Comparison of ENCODE assay signal across 9 cellular contexts in genomic region chr6:108165714-108166663, GRCh38. TPM values are rescaled to one million over a fixed set of nuclear protein-coding genes. Genes with fewer than 3 reads are reported as not detected.
A peak's percentile ranks its signal among the peaks of the same experiment; 100 is the strongest.
DNase-seq lines count a peak whose midpoint lies in the region; ATAC-seq, FAIRE-seq and TF ChIP-seq lines count a peak whose summit lies in the region.
"Had no signal": no experiment of that assay in that cellular context is flagged by ENCODE, and none has a peak within 500 bp of the region (broad histone marks: within the 10 kb centered on the region; RNA-seq: fewer than 3 reads in every experiment).

NR2E1 (plus strand) TSS chr6:108166022; CDS start chr6:108166766, 744 bp downstream.

- TF ChIP-seq CTCF in A549 (IDR thresholded peaks at IDR 0.05) = no peak

- H3K79me2 ChIP-seq in GM23248 (ENCODE audit: insufficient read depth) = no peaks in the 10 kb centered on the region

- no peak for FAIRE-seq in A549 (lab: Jason Lieb, UNC)

- H3K36me3 ChIP-seq in GM23248 (ENCODE audit: low read depth) = no peaks in the 10 kb centered on the region

- H3K27me3 Mint-ChIP-seq in activated T-helper 17 cell treated with anti-CD3 and anti-CD28 coated beads, Interleukin-2, amount 50 U/mL, for 72 hours = peaks cover 75% of the 10 kb centered on the region

- peak within 1 kb of the TSS; percentile 69 for H3K4me3 Mint-ChIP-seq in activated T-helper 17 cell treated with anti-CD3 and anti-CD28 coated beads, Interleukin-2, amount 50 U/mL, for 72 hours

- 0 out of 2 replicates have a peak within 1 kb of the TSS, but pooled peaks have one; percentile 3 for H2AFZ ChIP-seq in GM23248

- CTCF ChIA-PET in A549 (lab: Yijun Ruan, JAX) = no interaction called here

- no peak for TF ChIP-seq POLR2A in A549 (IDR thresholded peaks at IDR 0.05; ENCODE audit: low read length)

- H3K4me1 Mint-ChIP-seq in activated T-helper 17 cell treated with anti-CD3 and anti-CD28 coated beads, Interleukin-2, amount 50 U/mL, for 72 hours = peaks cover 17% of the 10 kb centered on the region

- no peaks in the 10 kb centered on the region for H3K9me3 Mint-ChIP-seq in activated T-helper 17 cell treated with anti-CD3 and anti-CD28 coated beads, Interleukin-2, amount 50 U/mL, for 72 hours

- H3K9me2 ChIP-seq in GM23248 (ENCODE audit: insufficient read depth) = no peaks in the 10 kb centered on the region

- peaks cover 14% of the 10 kb centered on the region for H3K36me3 Mint-ChIP-seq in activated T-helper 17 cell treated with anti-CD3 and anti-CD28 coated beads, Interleukin-2, amount 50 U/mL, for 72 hours (ENCODE audit: low read depth)

- TF ChIP-seq RAD21 in A549 (conservative IDR thresholded peaks at IDR 0.05 in 1 of 2, IDR thresholded peaks at IDR 0.05 in 1 of 2) = no peak

- H3K27ac Mint-ChIP-seq in activated T-helper 17 cell treated with anti-CD3 and anti-CD28 coated beads, Interleukin-2, amount 50 U/mL, for 72 hours = no peak within 1 kb of the TSS

- no peak within 1 kb of the TSS for H3K9ac ChIP-seq in GM23248

- TF ChIP-seq EP300 in A549 (IDR thresholded peaks at IDR 0.05) = no peak

- H3K9me3 ChIP-seq in A549 = no peaks in the 10 kb centered on the region
- no peaks in the 10 kb centered on the region for H3K9me3 ChIP-seq in GM23248 (ENCODE audit: low read depth)

- WGBS in A549 (ENCODE audit: missing lambda C conversion rate) = 11% methylated on average over 35 of the region's 54 CpGs
- whole genome bisulfite sequencing in GM23248 (ENCODE audit: low coverage in 1 of 2, low lambda C conversion rate in 2 of 2, missing lambda C conversion rate in 2 of 2), 2 experiments = 3% methylated on average over 53 to 54 of the region's 54 CpGs

- H3K4me3 ChIP-seq in A549 (peak within 1 kb of the TSS; percentile 41), GM23248 (no peak within 1 kb of the TSS)

- peak within 1 kb of the TSS; percentile 83 for H3K4me2 ChIP-seq in A549
- H3K4me2 ChIP-seq in GM23248 (ENCODE audit: unreplicated experiment) = no peak within 1 kb of the TSS

- POLR2A ChIA-PET in A549 (lab: Yijun Ruan, JAX) = no interaction called here

- H3K27me3 ChIP-seq in GM23248 (replicated peaks; ENCODE audit: insufficient read depth) = peaks cover 99% of the 10 kb centered on the region

- no peaks in the 10 kb centered on the region for H4K20me1 ChIP-seq in GM23248 (ENCODE audit: insufficient read depth)

- H3K27ac ChIP-seq in A549 = peak within 1 kb of the TSS in 1 of 2 experiments; percentile 56; a peak in 2 of 6 replicates
- H3K27ac ChIP-seq in GM23248 = no peak within 1 kb of the TSS

- DNase-seq in A549 (ENCODE audit: low read depth in 1 of 2, low spot score in 1 of 2) (peak in 1 of 2 experiments; percentile 3), GM23248 (peak; percentile 23), iPS-NIHi11 (ENCODE audit: low spot score) (peak; percentile 55), KG1 (lab: John Stamatoyannopoulos, UW) (no peak), cerebellar nuclear complex (lab: John Stamatoyannopoulos, UW) (no peak)

- in situ Hi-C loops in GM23248 (cut with MboI) = no loop called here

- H3F3A ChIP-seq in GM23248 (ENCODE audit: insufficient read depth) = no peaks in the 10 kb centered on the region

- ATAC-seq in A549 = peak; percentile 36 to 68; a peak in 3 of 6 replicates
- no peak for ATAC-seq in activated T-helper 17 cell treated with anti-CD3 and anti-CD28 coated beads, Interleukin-2, amount 50 U/mL, for 72 hours (replicated peaks)
- ATAC-seq in GM18519 (IDR thresholded peaks at IDR 0.05; ENCODE audit: low FRiP score, unreplicated experiment) = no peak
- no peak for ATAC-seq in GM21381 (IDR thresholded peaks at IDR 0.05; ENCODE audit: unreplicated experiment)

- H3K4me1 ChIP-seq in A549 (no peaks in the 10 kb centered on the region; the same call in 2 of the 3 replicates), GM23248 (ENCODE audit: insufficient read depth) (no peaks in the 10 kb centered on the region)

TF ChIP-seq in A549, 52 proteins besides CTCF, POLR2A, EP300 and RAD21:
- TF ChIP-seq RARB (CRISPR knock-in tag; IDR thresholded peaks at IDR 0.05) (no peak), E2F6 (IDR thresholded peaks at IDR 0.05; ENCODE audit: borderline replicate concordance, low read depth) (peak; percentile 45; the same call in 1 of the 2 replicates)

RNA-seq across cellular contexts. Expression of gene NR2E1, which starts in this region (rescaled TPM):
- 0.03 TPM in 1 of 2 replicates, not detected in the other for polyA plus RNA-seq in A549 (2011; rRNA removed)
- not detected in 2 replicates for polyA plus RNA-seq in A549 (2012; cell fraction: cytosol; rRNA removed)
- not detected in 2 replicates for polyA plus RNA-seq in A549 (2012; cell fraction: nucleus; rRNA removed)
- polyA plus RNA-seq in A549 (2017; fragmentation: RNase III; extraction: RNeasy Plus Mini Kit Qiagen cat#74134 plus additional on column Dnase treatment) = 0.08 TPM in 2 of 3 replicates, not detected in the other
- polyA minus RNA-seq in A549 (2011; rRNA and poly(A)+ RNA removed) = 0.15 TPM in 1 of 2 replicates, not detected in the other
- not detected in 2 replicates for total RNA-seq in GM23248 (2014; rRNA removed; shearing (Covaris generic))
- not detected in 2 replicates for polyA plus RNA-seq in GM23248 (2016; fragmentation: Nextera tagmentation; extraction: Ambion mirVana)
- total RNA-seq in activated T-helper 17 cell treated with anti-CD3 and anti-CD28 coated beads, Interleukin-2, amount 50 U/mL, for 72 hours = not detected
- total RNA-seq: glomerular endothelial cell had no signal

Comparison
In these comparisons a context has a peak if more than half of its experiments do, and no peak if none do; other contexts are left out.
1. Peak in ATAC-seq, H3K4me3 ChIP-seq and H3K4me2 ChIP-seq in A549; RNA of the gene not detected or under 1 TPM.
2. Peak in DNase-seq in GM23248; RNA of the gene not detected or under 1 TPM.